In genomic region chrX:47194388-47194787, GRCh38 we compare ENCODE assay signal across 8 cellular contexts. TPM values are rescaled to one million over a fixed set of nuclear protein-coding genes. Genes with fewer than 3 reads are reported as not detected.
A peak's percentile ranks its signal among the peaks of the same experiment; 100 is the strongest.
DNase-seq lines count a peak whose midpoint lies in the region; ATAC-seq, FAIRE-seq and TF ChIP-seq lines count a peak whose summit lies in the region.

No MANE protein-coding gene starts in this region.

- H3K4me1 ChIP-seq in astrocyte (ENCODE audit: insufficient read depth, low read length) (peaks cover 30% of the 10 kb centered on the region), right lobe of liver (peaks cover 0 to 33% (median 0%) of the 10 kb centered on the region in 4 donors), transverse colon (peaks cover 26 to 60% (median 34%) of the 10 kb centered on the region in 4 donors)

- H4K20me1 ChIP-seq in astrocyte (ENCODE audit: insufficient read depth, low read length), result peaks cover 51% of the 10 kb centered on the region

- 28% methylated on average over 6 of the region's 8 CpGs for WGBS in right lobe of liver (ENCODE audit: insufficient coverage, low coverage, low lambda C conversion rate, missing lambda C conversion rate)
- 19% methylated on average over 8 of the region's 8 CpGs; no CpG with 5 or more reads in 1 of the 2 donors for WGBS in transverse colon (ENCODE audit: low coverage in 1 of 2), 2 donors

- TF ChIP-seq EP300 in transverse colon (IDR thresholded peaks at IDR 0.05; ENCODE audit: low read depth), result no peak

- peak overlapping the region; percentile 96 for H3K4me3 Mint-ChIP-seq in activated CD4-positive, alpha-beta T cell treated with anti-CD3 and anti-CD28 coated beads, Interleukin-2, amount 10 ng/mL, durations not matched to agents 7 days and 5 days
- H3K4me3 Mint-ChIP-seq in astrocyte (ENCODE audit: unreplicated experiment), result peak overlapping the region; percentile 93

- H3K9me3 Mint-ChIP-seq in activated CD4-positive, alpha-beta T cell treated with anti-CD3 and anti-CD28 coated beads, Interleukin-2, amount 10 ng/mL, durations not matched to agents 7 days and 5 days, result no peaks in the 10 kb centered on the region
- no peaks in the 10 kb centered on the region for H3K9me3 Mint-ChIP-seq in astrocyte (ENCODE audit: unreplicated experiment)

- peaks cover 69% of the 10 kb centered on the region for H3K79me2 ChIP-seq in astrocyte (ENCODE audit: insufficient read depth, low read length)

- CTCF ChIA-PET in activated CD4-positive, alpha-beta T cell treated with anti-CD3 and anti-CD28 coated beads, Interleukin-2, amount 10 ng/mL, durations not matched to agents 7 days and 5 days (lab: Charles Lee), result interaction anchor here (0.9 to 1.4 kb wide), 2 partner anchors 10 to 22 kb away, joined by 3 to 4 read pairs; no protein-coding TSS in a partner anchor

- H3K27me3 ChIP-seq in astrocyte (ENCODE audit: insufficient read depth, low read length) (no peaks in the 10 kb centered on the region), right lobe of liver (peaks cover 0 to 6% of the 10 kb centered on the region in 2 donors), transverse colon (no peaks in the 10 kb centered on the region)

- intact Hi-C loops in right lobe of liver (cut with DNase I), result loop anchor here in 1 of 2 donors (5.0 kb wide), 1 partner anchor 193 kb away; no protein-coding TSS in a partner anchor
- intact Hi-C loops in transverse colon (cut with DNase I; ENCODE audit: low total_unique reads), result no loop called here

- no peaks in the 10 kb centered on the region for H3K9me3 ChIP-seq in astrocyte (ENCODE audit: insufficient read depth, low read depth, low read length)
- no peaks in the 10 kb centered on the region for H3K9me3 ChIP-seq in right lobe of liver
- H3K9me3 ChIP-seq in transverse colon, result no peaks in the 10 kb centered on the region

- FAIRE-seq in astrocyte (lab: Jason Lieb, UNC), result peak; percentile 26

- in situ Hi-C loops in transverse colon (cut with MboI; ENCODE audit: low pct_ligation_motif_present in 1 of 4, low pct_unique_long_range_greater_than_20kb in 1 of 4, low sequenced_read_pairs in 3 of 4), result loop anchor here (10.0 to 25.0 kb wide), 4 partner anchors 190 to 330 kb away; no protein-coding TSS in a partner anchor

- POLR2A ChIA-PET in activated CD4-positive, alpha-beta T cell treated with anti-CD3 and anti-CD28 coated beads, Interleukin-2, amount 10 ng/mL, durations not matched to agents 7 days and 5 days (lab: Charles Lee), result interaction anchor here (0.6 kb wide), 1 partner anchor 65 kb away, joined by 3 read pairs; no protein-coding TSS in a partner anchor

- H2AFZ ChIP-seq in astrocyte (ENCODE audit: low read depth, low read length), result no peak overlapping the region

- no peak for ATAC-seq in right lobe of liver
- no peak for ATAC-seq in GM18858 (IDR thresholded peaks at IDR 0.05; ENCODE audit: unreplicated experiment)

- no peak for DNase-seq in activated CD4-positive, alpha-beta T cell treated with anti-CD3 and anti-CD28 coated beads, Interleukin-2, amount 10 ng/mL, durations not matched to agents 7 days and 5 days
- no peak for DNase-seq in activated CD4-positive, alpha-beta T cell treated with anti-CD3 and anti-CD28 coated beads for 48 hours
- DNase-seq in astrocyte (ENCODE audit: low read depth), result no peak
- DNase-seq in right lobe of liver, result no peak
- DNase-seq in transverse colon, result no peak
- no peak for DNase-seq in HK-2 (ENCODE audit: unreplicated experiment)
- DNase-seq in amygdala (lab: John Stamatoyannopoulos, UW), result no peak

- peaks cover 57% of the 10 kb centered on the region for H3K4me1 Mint-ChIP-seq in activated CD4-positive, alpha-beta T cell treated with anti-CD3 and anti-CD28 coated beads, Interleukin-2, amount 10 ng/mL, durations not matched to agents 7 days and 5 days
- H3K4me1 Mint-ChIP-seq in astrocyte (ENCODE audit: low read depth, unreplicated experiment), result peaks cover 35% of the 10 kb centered on the region

- H3K27me3 Mint-ChIP-seq in activated CD4-positive, alpha-beta T cell treated with anti-CD3 and anti-CD28 coated beads, Interleukin-2, amount 10 ng/mL, durations not matched to agents 7 days and 5 days, result no peaks in the 10 kb centered on the region
- no peaks in the 10 kb centered on the region for H3K27me3 Mint-ChIP-seq in astrocyte (ENCODE audit: low read depth, unreplicated experiment)

- H3K9ac ChIP-seq in astrocyte (ENCODE audit: low read length), result peak overlapping the region; percentile 98

- no peak for TF ChIP-seq POLR2A in right lobe of liver (IDR thresholded peaks at IDR 0.05)
- TF ChIP-seq POLR2A in transverse colon (IDR thresholded peaks at IDR 0.05), result no peak

- H3K36me3 Mint-ChIP-seq in activated CD4-positive, alpha-beta T cell treated with anti-CD3 and anti-CD28 coated beads, Interleukin-2, amount 10 ng/mL, durations not matched to agents 7 days and 5 days (ENCODE audit: low read depth), result peaks cover 28% of the 10 kb centered on the region
- H3K36me3 Mint-ChIP-seq in astrocyte (ENCODE audit: low read depth, unreplicated experiment), result peaks cover 3% of the 10 kb centered on the region

- H3K4me2 ChIP-seq in astrocyte (ENCODE audit: low read length), result peak overlapping the region; percentile 97

- TF ChIP-seq CTCF in astrocyte (IDR thresholded peaks at IDR 0.05; ENCODE audit: insufficient read depth, low read depth, low read length) (no peak), right lobe of liver (IDR thresholded peaks at IDR 0.05) (no peak), transverse colon (IDR thresholded peaks at IDR 0.05) (no peak)

- H3K27ac ChIP-seq in astrocyte (ENCODE audit: low read depth, low read length) (peak overlapping the region; percentile 91), right lobe of liver (peak overlapping the region in 2 of 3 donors; percentile 86 to 94), transverse colon (peak overlapping the region; percentile 93 to 99 (median 96))

- H3K4me3 ChIP-seq in astrocyte (ENCODE audit: insufficient read depth, low read depth, low read length), result peak overlapping the region; percentile 94
- H3K4me3 ChIP-seq in right lobe of liver, result peak overlapping the region; percentile 80 to 87 (median 80)
- peak overlapping the region; percentile 80 to 90 (median 84) for H3K4me3 ChIP-seq in transverse colon

- peaks cover 12% of the 10 kb centered on the region for H3K36me3 ChIP-seq in astrocyte (ENCODE audit: insufficient read depth, low read length)
- H3K36me3 ChIP-seq in right lobe of liver, result peaks cover 0 to 12% (median 6%) of the 10 kb centered on the region in 4 donors
- H3K36me3 ChIP-seq in transverse colon, result no peaks in the 10 kb centered on the region

- H3K27ac Mint-ChIP-seq in activated CD4-positive, alpha-beta T cell treated with anti-CD3 and anti-CD28 coated beads, Interleukin-2, amount 10 ng/mL, durations not matched to agents 7 days and 5 days, result peak overlapping the region; percentile 98
- H3K27ac Mint-ChIP-seq in astrocyte (ENCODE audit: unreplicated experiment), result peak overlapping the region; percentile 83

RNA-seq across cellular contexts. Expression of gene UBA1, which starts 0.8 kb away (rescaled TPM):
- total RNA-seq in activated CD4-positive, alpha-beta T cell treated with anti-CD3 and anti-CD28 coated beads, Interleukin-2, amount 10 ng/mL, durations not matched to agents 7 days and 5 days, result 100 to 1,000 TPM; 162 to 177 TPM
- total RNA-seq in astrocyte, result 232 and 244 TPM in 2 replicates
- 100 to 1,000 TPM in 4 of 6 experiments, 10 to 100 TPM in 2; 85.1 to 120 (median 107) TPM for total RNA-seq in right lobe of liver
- total RNA-seq in transverse colon, result 100 to 1,000 TPM; 145 to 182 (median 163) TPM

RNA-seq across cellular contexts. Expression of gene CDK16, which starts 24.1 kb away (rescaled TPM):
- total RNA-seq in activated CD4-positive, alpha-beta T cell treated with anti-CD3 and anti-CD28 coated beads, Interleukin-2, amount 10 ng/mL, durations not matched to agents 7 days and 5 days, result 10 to 100 TPM; 61.6 to 64.2 TPM
- 110 and 128 TPM in 2 replicates for total RNA-seq in astrocyte
- total RNA-seq in right lobe of liver, result 10 to 100 TPM; 14.6 to 37.4 (median 29.5) TPM
- total RNA-seq in transverse colon, result 100 to 1,000 TPM; 105 to 181 (median 151) TPM

RNA-seq across cellular contexts. Expression of gene USP11, which starts 38.4 kb away (rescaled TPM):
- total RNA-seq in activated CD4-positive, alpha-beta T cell treated with anti-CD3 and anti-CD28 coated beads, Interleukin-2, amount 10 ng/mL, durations not matched to agents 7 days and 5 days, result 10 to 100 TPM; 26.0 to 28.2 TPM
- total RNA-seq in astrocyte, result 75.7 and 80.8 TPM in 2 replicates
- 10 to 100 TPM in 3 of 6 experiments, 1 to 10 TPM in 3; 7.1 to 14.7 (median 11.4) TPM for total RNA-seq in right lobe of liver
- total RNA-seq in transverse colon, result 10 to 100 TPM in 3 of 4 donors, 1 to 10 TPM in 1; 5.0 to 45.3 (median 22.3) TPM

RNA-seq across cellular contexts. Expression of gene RBM10, which starts 49.4 kb away (rescaled TPM):
- 10 to 100 TPM; 59.0 to 59.2 TPM for total RNA-seq in activated CD4-positive, alpha-beta T cell treated with anti-CD3 and anti-CD28 coated beads, Interleukin-2, amount 10 ng/mL, durations not matched to agents 7 days and 5 days
- total RNA-seq in astrocyte (35.9 and 36.3 TPM in 2 replicates), right lobe of liver (10 to 100 TPM; 12.5 to 20.8 (median 15.2) TPM), transverse colon (10 to 100 TPM; 28.6 to 70.8 (median 31.5) TPM)

RNA-seq across cellular contexts. Expression of gene NDUFB11, which starts 49.9 kb away (rescaled TPM):
- 100 to 1,000 TPM; 109 to 111 TPM for total RNA-seq in activated CD4-positive, alpha-beta T cell treated with anti-CD3 and anti-CD28 coated beads, Interleukin-2, amount 10 ng/mL, durations not matched to agents 7 days and 5 days
- total RNA-seq in astrocyte (79.4 and 86.3 TPM in 2 replicates), right lobe of liver (10 to 100 TPM; 37.8 to 64.0 (median 50.7) TPM), transverse colon (10 to 100 TPM; 64.3 to 91.1 (median 71.4) TPM)
